In the genomic region with DNA sequence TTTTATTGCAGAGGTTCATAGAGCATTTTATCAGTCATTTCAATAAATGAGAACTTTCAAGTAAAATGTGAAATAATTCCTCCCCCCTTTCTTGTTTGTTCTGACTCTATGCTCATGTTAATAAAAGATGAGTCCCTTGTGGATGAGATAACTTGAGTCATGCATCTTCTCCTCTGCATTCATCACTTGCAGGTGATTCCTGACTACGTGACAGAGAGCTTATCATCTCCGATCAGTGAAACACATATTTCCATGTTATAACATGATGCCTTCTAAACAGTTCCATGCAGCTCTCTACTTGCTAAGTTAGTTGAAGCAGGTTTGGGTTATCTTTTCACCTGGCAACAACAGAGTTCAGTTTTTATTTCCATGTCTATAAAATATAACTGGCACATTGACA, we compare ENCODE assay signal across 26 cellular contexts.
"Had no signal": no experiment of that assay in that cellular context is flagged by ENCODE, and none has a peak within 500 bp of the region (broad histone marks: within the 10 kb centered on the region; RNA-seq: fewer than 3 reads in every experiment).

No MANE protein-coding gene starts in this region.

- H3K9me3 ChIP-seq: lower lobe of right lung, ovary, tibial artery, upper lobe of right lung had no signal

- H3K27me3 Mint-ChIP-seq: natural killer cell treated with Interleukin-12 subunit alpha and Interleukin-12 subunit beta and Interleukin-15 and Interleukin-18, amount 100 ng/mL, for 72 hours; progenitor cell of endocrine pancreas; stimulated activated naive B cell treated with anti-CD40 and anti-IgM and Interleukin-4, amounts not matched to agents 10 μg/mL and 1 μg/mL and 100 μg/mL, for 72 hours; stimulated activated naive CD8-positive, alpha-beta T cell treated with anti-CD3 and anti-CD28 coated beads, Interleukin-15, Interleukin-2, amounts not matched to agents 100 ng/mL and 50 ng/mL, for 24 hours had no signal

- H3K27me3 ChIP-seq: hepatocyte, left lung, ovary, suprapubic skin, tibial artery, upper lobe of right lung had no signal

- H3K36me3 ChIP-seq: left lung, lower lobe of right lung, ovary, suprapubic skin, thoracic aorta, tibial artery, upper lobe of right lung had no signal

- H3K4me1 Mint-ChIP-seq: stimulated activated naive B cell treated with anti-CD40 and anti-IgM and Interleukin-4, amounts not matched to agents 10 μg/mL and 1 μg/mL and 100 μg/mL, for 72 hours had no signal

- H2AFZ ChIP-seq: hepatocyte had no signal

- ATAC-seq: left colon; left lung; lower lobe of right lung; mucosa of descending colon; naive thymus-derived CD4-positive, alpha-beta T cell; natural killer cell treated with Interleukin-12 subunit alpha and Interleukin-12 subunit beta and Interleukin-15 and Interleukin-18, amount 100 ng/mL, for 72 hours; right cardiac atrium; sciatic nerve; stimulated activated naive B cell treated with anti-CD40 and anti-IgM and Interleukin-4, amounts not matched to agents 10 μg/mL and 1 μg/mL and 100 μg/mL, for 72 hours; upper lobe of right lung had no signal

- DNase-seq: kidney; left colon; left lung; lower lobe of right lung; midbrain; mucosa of descending colon; naive thymus-derived CD4-positive, alpha-beta T cell; ovary; retina; right cardiac atrium; stimulated activated CD4-positive, alpha-beta T cell treated with anti-CD3 and anti-CD28 coated beads, Interleukin-12 subunit alpha, Interleukin-12 subunit beta, amount 100 ng/mL, for 4 hours; stimulated activated CD4-positive, alpha-beta T cell treated with anti-CD3 and anti-CD28 coated beads, Interleukin-15, amount 100 ng/mL, for 24 hours; stimulated activated CD4-positive, alpha-beta T cell treated with anti-CD3 and anti-CD28 coated beads, Interleukin-2, amount 100 ng/mL, for 24 hours; stimulated activated CD4-positive, alpha-beta T cell treated with anti-CD3 and anti-CD28 coated beads, Interleukin-4, amount 100 ng/mL, for 1 hour; stimulated activated naive B cell treated with anti-CD40 and anti-IgM and Interleukin-4, amounts not matched to agents 10 μg/mL and 1 μg/mL and 100 μg/mL, for 72 hours; tibial artery; upper lobe of right lung had no signal

- H3K27ac Mint-ChIP-seq: naive thymus-derived CD4-positive, alpha-beta T cell; natural killer cell treated with Interleukin-12 subunit alpha and Interleukin-12 subunit beta and Interleukin-15 and Interleukin-18, amount 100 ng/mL, for 72 hours; progenitor cell of endocrine pancreas; stimulated activated naive B cell treated with anti-CD40 and anti-IgM and Interleukin-4, amounts not matched to agents 10 μg/mL and 1 μg/mL and 100 μg/mL, for 72 hours; stimulated activated naive CD8-positive, alpha-beta T cell treated with anti-CD3 and anti-CD28 coated beads, Interleukin-15, Interleukin-2, amounts not matched to agents 100 ng/mL and 50 ng/mL, for 24 hours had no signal

- FAIRE-seq: kidney, urothelium cell line had no signal

- H3K4me3 ChIP-seq: hepatocyte, left lung, lower lobe of right lung, mucosa of descending colon, ovary, skin epidermis, suprapubic skin, thoracic aorta, tibial artery, upper lobe of right lung had no signal

- H3K4me3 Mint-ChIP-seq: naive thymus-derived CD4-positive, alpha-beta T cell; natural killer cell treated with Interleukin-12 subunit alpha and Interleukin-12 subunit beta and Interleukin-15 and Interleukin-18, amount 100 ng/mL, for 72 hours; stimulated activated naive B cell treated with anti-CD40 and anti-IgM and Interleukin-4, amounts not matched to agents 10 μg/mL and 1 μg/mL and 100 μg/mL, for 72 hours; stimulated activated naive CD8-positive, alpha-beta T cell treated with anti-CD3 and anti-CD28 coated beads, Interleukin-15, Interleukin-2, amounts not matched to agents 100 ng/mL and 50 ng/mL, for 24 hours had no signal

- H3K4me1 ChIP-seq: left lung, lower lobe of right lung, upper lobe of right lung had no signal

- H3K27ac ChIP-seq: hepatocyte, left lung, lower lobe of right lung, ovary, skin epidermis, suprapubic skin, thoracic aorta, tibial artery, upper lobe of right lung had no signal

- H3K4me2 ChIP-seq: hepatocyte had no signal

- H3K79me2 ChIP-seq: hepatocyte had no signal
